ENCODE assay signal across 1 cellular context in the genomic region with DNA sequence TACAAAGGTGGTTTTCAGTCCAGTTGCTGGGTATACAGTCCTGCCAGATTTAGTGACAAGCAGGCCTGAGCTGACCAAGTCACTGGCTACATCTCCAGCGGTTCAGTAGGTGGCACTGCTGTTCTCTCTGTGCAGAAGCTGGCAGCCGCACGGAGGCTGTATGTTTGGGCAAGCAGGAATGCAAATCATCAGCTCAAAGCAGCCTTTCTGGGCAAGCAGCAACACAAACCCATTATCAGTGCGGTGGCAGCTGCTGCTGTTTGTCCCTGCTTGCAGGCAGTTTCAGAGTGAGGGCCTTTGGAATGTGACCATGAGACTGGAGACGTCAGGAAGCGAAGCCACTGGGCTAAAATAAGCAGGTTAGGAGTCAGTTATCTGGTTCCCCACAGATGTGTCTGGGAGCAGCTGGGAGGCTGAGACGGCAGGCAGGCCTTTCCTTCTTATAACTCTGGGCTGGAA.
A peak's percentile ranks its signal among the peaks of the same experiment; 100 is the strongest.
TF ChIP-seq lines count a peak whose summit lies in the region.

No MANE protein-coding gene starts in this region.

TF ChIP-seq in K562, 482 proteins besides CTCF, POLR2A, EP300 and RAD21 (continued from another document and continues in another):
- TF ChIP-seq, protein P1, sequence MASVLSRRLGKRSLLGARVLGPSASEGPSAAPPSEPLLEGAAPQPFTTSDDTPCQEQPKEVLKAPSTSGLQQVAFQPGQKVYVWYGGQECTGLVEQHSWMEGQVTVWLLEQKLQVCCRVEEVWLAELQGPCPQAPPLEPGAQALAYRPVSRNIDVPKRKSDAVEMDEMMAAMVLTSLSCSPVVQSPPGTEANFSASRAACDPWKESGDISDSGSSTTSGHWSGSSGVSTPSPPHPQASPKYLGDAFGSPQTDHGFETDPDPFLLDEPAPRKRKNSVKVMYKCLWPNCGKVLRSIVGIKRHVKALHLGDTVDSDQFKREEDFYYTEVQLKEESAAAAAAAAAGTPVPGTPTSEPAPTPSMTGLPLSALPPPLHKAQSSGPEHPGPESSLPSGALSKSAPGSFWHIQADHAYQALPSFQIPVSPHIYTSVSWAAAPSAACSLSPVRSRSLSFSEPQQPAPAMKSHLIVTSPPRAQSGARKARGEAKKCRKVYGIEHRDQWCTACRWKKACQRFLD (CRISPR knock-in tag; IDR thresholded peaks at IDR 0.05), result peak; percentile 51
- TF ChIP-seq ZNF589 (CRISPR knock-in tag; IDR thresholded peaks at IDR 0.05; ENCODE audit: low read depth) (peak; percentile 94), MTA3 (IDR thresholded peaks at IDR 0.05; ENCODE audit: borderline replicate concordance) (0 out of 2 replicates have a peak, but pooled peaks have one; percentile 41), SMC3 (conservative IDR thresholded peaks at IDR 0.05; ENCODE audit: insufficient read depth, low read depth, low read length) (peak; percentile 61), PML (IDR thresholded peaks at IDR 0.05; ENCODE audit: low read length) (0 out of 2 replicates have a peak, but pooled peaks have one; percentile 21), TGIF2 (CRISPR knock-in tag; IDR thresholded peaks at IDR 0.05) (no peak), ZNF124 (CRISPR knock-in tag; IDR thresholded peaks at IDR 0.05) (no peak), ZNF445 (CRISPR knock-in tag; IDR thresholded peaks at IDR 0.05; ENCODE audit: low read depth) (no peak), NFIC (IDR thresholded peaks at IDR 0.05) (peak; percentile 40; the same call in 1 of the 2 replicates), KDM1A (IDR thresholded peaks at IDR 0.05) (peak in 1 of 2 experiments; percentile 31; a peak in 1 of 4 replicates), ZNF583 (CRISPR knock-in tag; IDR thresholded peaks at IDR 0.05) (no peak), CBFA2T2 (conservative IDR thresholded peaks at IDR 0.05) (peak; percentile 79), ZNF436 (CRISPR knock-in tag; IDR thresholded peaks at IDR 0.05) (no peak), ZNF12 (CRISPR knock-in tag; IDR thresholded peaks at IDR 0.05) (peak; percentile 60; the same call in 1 of the 2 replicates), TRIM28 (IDR thresholded peaks at IDR 0.05) (no peak), RNF2 (IDR thresholded peaks at IDR 0.05) (no peak), PTBP1 (IDR thresholded peaks at IDR 0.05; ENCODE audit: low read depth, low read length) (no peak), ZNF696 (CRISPR knock-in tag; conservative IDR thresholded peaks at IDR 0.05) (no peak), RBFOX2 (IDR thresholded peaks at IDR 0.05; ENCODE audit: low read depth, low read length) (no peak), NCOR1 (IDR thresholded peaks at IDR 0.05) (peak; percentile 68)
- TF ChIP-seq, protein P2, sequence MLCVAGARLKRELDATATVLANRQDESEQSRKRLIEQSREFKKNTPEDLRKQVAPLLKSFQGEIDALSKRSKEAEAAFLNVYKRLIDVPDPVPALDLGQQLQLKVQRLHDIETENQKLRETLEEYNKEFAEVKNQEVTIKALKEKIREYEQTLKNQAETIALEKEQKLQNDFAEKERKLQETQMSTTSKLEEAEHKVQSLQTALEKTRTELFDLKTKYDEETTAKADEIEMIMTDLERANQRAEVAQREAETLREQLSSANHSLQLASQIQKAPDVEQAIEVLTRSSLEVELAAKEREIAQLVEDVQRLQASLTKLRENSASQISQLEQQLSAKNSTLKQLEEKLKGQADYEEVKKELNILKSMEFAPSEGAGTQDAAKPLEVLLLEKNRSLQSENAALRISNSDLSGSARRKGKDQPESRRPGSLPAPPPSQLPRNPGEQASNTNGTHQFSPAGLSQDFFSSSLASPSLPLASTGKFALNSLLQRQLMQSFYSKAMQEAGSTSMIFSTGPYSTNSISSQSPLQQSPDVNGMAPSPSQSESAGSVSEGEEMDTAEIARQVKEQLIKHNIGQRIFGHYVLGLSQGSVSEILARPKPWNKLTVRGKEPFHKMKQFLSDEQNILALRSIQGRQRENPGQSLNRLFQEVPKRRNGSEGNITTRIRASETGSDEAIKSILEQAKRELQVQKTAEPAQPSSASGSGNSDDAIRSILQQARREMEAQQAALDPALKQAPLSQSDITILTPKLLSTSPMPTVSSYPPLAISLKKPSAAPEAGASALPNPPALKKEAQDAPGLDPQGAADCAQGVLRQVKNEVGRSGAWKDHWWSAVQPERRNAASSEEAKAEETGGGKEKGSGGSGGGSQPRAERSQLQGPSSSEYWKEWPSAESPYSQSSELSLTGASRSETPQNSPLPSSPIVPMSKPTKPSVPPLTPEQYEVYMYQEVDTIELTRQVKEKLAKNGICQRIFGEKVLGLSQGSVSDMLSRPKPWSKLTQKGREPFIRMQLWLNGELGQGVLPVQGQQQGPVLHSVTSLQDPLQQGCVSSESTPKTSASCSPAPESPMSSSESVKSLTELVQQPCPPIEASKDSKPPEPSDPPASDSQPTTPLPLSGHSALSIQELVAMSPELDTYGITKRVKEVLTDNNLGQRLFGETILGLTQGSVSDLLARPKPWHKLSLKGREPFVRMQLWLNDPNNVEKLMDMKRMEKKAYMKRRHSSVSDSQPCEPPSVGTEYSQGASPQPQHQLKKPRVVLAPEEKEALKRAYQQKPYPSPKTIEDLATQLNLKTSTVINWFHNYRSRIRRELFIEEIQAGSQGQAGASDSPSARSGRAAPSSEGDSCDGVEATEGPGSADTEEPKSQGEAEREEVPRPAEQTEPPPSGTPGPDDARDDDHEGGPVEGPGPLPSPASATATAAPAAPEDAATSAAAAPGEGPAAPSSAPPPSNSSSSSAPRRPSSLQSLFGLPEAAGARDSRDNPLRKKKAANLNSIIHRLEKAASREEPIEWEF (CRISPR knock-in tag; IDR thresholded peaks at IDR 0.05), result no peak
- TF ChIP-seq, protein P3, sequence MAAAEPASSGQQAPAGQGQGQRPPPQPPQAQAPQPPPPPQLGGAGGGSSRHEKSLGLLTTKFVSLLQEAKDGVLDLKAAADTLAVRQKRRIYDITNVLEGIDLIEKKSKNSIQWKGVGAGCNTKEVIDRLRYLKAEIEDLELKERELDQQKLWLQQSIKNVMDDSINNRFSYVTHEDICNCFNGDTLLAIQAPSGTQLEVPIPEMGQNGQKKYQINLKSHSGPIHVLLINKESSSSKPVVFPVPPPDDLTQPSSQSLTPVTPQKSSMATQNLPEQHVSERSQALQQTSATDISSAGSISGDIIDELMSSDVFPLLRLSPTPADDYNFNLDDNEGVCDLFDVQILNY (CRISPR knock-in tag; IDR thresholded peaks at IDR 0.05), result no peak
- TF ChIP-seq, protein P4, sequence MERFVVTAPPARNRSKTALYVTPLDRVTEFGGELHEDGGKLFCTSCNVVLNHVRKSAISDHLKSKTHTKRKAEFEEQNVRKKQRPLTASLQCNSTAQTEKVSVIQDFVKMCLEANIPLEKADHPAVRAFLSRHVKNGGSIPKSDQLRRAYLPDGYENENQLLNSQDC (CRISPR knock-in tag; IDR thresholded peaks at IDR 0.05), result no peak
- TF ChIP-seq, protein P5, sequence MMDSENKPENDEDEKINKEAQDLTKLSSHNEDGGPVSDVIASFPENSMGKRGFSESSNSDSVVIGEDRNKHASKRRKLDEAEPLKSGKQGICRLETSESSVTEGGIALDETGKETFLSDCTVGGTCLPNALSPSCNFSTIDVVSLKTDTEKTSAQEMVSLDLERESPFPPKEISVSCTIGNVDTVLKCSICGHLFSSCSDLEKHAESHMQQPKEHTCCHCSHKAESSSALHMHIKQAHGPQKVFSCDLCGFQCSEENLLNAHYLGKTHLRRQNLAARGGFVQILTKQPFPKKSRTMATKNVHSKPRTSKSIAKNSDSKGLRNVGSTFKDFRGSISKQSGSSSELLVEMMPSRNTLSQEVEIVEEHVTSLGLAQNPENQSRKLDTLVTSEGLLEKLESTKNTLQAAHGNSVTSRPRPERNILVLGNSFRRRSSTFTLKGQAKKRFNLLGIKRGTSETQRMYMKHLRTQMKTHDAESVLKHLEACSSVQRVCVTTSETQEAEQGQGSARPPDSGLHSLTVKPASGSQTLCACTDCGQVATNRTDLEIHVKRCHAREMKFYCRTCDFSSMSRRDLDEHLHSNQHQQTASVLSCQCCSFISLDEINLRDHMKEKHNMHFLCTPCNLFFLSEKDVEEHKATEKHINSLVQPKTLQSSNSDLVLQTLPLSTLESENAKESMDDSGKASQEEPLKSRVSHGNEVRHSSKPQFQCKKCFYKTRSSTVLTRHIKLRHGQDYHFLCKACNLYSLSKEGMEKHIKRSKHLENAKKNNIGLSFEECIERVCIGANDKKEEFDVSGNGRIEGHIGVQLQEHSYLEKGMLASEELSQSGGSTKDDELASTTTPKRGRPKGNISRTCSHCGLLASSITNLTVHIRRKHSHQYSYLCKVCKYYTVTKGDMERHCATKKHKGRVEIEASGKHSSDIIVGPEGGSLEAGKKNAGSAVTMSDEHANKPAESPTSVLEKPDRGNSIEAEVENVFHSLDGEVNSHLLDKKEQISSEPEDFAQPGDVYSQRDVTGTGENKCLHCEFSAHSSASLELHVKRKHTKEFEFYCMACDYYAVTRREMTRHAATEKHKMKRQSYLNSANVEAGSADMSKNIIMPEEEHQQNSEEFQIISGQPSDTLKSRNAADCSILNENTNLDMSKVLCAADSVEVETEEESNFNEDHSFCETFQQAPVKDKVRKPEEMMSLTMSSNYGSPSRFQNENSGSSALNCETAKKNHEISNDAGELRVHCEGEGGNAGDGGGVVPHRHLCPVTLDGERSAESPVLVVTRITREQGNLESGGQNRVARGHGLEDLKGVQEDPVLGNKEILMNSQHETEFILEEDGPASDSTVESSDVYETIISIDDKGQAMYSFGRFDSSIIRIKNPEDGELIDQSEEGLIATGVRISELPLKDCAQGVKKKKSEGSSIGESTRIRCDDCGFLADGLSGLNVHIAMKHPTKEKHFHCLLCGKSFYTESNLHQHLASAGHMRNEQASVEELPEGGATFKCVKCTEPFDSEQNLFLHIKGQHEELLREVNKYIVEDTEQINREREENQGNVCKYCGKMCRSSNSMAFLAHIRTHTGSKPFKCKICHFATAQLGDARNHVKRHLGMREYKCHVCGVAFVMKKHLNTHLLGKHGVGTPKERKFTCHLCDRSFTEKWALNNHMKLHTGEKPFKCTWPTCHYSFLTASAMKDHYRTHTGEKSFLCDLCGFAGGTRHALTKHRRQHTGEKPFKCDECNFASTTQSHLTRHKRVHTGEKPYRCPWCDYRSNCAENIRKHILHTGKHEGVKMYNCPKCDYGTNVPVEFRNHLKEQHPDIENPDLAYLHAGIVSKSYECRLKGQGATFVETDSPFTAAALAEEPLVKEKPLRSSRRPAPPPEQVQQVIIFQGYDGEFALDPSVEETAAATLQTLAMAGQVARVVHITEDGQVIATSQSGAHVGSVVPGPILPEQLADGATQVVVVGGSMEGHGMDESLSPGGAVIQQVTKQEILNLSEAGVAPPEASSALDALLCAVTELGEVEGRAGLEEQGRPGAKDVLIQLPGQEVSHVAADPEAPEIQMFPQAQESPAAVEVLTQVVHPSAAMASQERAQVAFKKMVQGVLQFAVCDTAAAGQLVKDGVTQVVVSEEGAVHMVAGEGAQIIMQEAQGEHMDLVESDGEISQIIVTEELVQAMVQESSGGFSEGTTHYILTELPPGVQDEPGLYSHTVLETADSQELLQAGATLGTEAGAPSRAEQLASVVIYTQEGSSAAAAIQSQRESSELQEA (IDR thresholded peaks at IDR 0.05; ENCODE audit: low read depth), result no peak
- TF ChIP-seq, protein P6, sequence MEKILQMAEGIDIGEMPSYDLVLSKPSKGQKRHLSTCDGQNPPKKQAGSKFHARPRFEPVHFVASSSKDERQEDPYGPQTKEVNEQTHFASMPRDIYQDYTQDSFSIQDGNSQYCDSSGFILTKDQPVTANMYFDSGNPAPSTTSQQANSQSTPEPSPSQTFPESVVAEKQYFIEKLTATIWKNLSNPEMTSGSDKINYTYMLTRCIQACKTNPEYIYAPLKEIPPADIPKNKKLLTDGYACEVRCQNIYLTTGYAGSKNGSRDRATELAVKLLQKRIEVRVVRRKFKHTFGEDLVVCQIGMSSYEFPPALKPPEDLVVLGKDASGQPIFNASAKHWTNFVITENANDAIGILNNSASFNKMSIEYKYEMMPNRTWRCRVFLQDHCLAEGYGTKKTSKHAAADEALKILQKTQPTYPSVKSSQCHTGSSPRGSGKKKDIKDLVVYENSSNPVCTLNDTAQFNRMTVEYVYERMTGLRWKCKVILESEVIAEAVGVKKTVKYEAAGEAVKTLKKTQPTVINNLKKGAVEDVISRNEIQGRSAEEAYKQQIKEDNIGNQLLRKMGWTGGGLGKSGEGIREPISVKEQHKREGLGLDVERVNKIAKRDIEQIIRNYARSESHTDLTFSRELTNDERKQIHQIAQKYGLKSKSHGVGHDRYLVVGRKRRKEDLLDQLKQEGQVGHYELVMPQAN (IDR thresholded peaks at IDR 0.05; ENCODE audit: borderline replicate concordance), result no peak
